In genomic region chrX:11953615-11954014, GRCh38 we compare ENCODE assay signal across 14 cellular contexts.
DNase-seq lines count a peak whose midpoint lies in the region; TF ChIP-seq lines count a peak whose summit lies in the region.
"Had no signal": no experiment of that assay in that cellular context is flagged by ENCODE, and none has a peak within 500 bp of the region (broad histone marks: within the 10 kb centered on the region; RNA-seq: fewer than 3 reads in every experiment).

No MANE protein-coding gene starts in this region.

- no peak overlapping the region for H3K4me3 Mint-ChIP-seq in activated CD4-positive, alpha-beta T cell treated with anti-CD3 and anti-CD28 coated beads, Interleukin-2, amount 10 ng/mL, durations not matched to agents 24 days and 14 days
- H3K4me3 Mint-ChIP-seq: CD14-positive monocyte; H9; natural killer cell treated with Interleukin-12 subunit alpha and Interleukin-12 subunit beta and Interleukin-15 and Interleukin-18, amount 100 ng/mL, for 72 hours had no signal

- DNase-seq in ACHN (peak; percentile 51), HS-5 (ENCODE audit: low read depth) (peak; percentile 73), astrocyte of the spinal cord (ENCODE audit: low read depth, low spot score) (peak; percentile 83), kidney epithelial cell (ENCODE audit: low read depth) (peak; percentile 92), mucosa of gallbladder (ENCODE audit: low spot score) (no peak), H4 (ENCODE audit: low spot score) (no peak)
- DNase-seq in activated CD4-positive, alpha-beta T cell treated with anti-CD3 and anti-CD28 coated beads, Interleukin-2, amount 10 ng/mL, durations not matched to agents 24 days and 14 days: no peak
- DNase-seq in NK-92 treated with Interleukin-12 subunit alpha and Interleukin-12 subunit beta, amount 100 ng/mL, for 24 hours (lab: John Stamatoyannopoulos, UW): no peak
- DNase-seq: activated naive CD4-positive, alpha-beta T cell; H9; SHP77; stimulated activated naive CD4-positive, alpha-beta T cell had no signal

- no peaks in the 10 kb centered on the region for H3K9me3 Mint-ChIP-seq in activated CD4-positive, alpha-beta T cell treated with anti-CD3 and anti-CD28 coated beads, Interleukin-2, amount 10 ng/mL, durations not matched to agents 24 days and 14 days

- no peaks in the 10 kb centered on the region for H3K27me3 Mint-ChIP-seq in activated CD4-positive, alpha-beta T cell treated with anti-CD3 and anti-CD28 coated beads, Interleukin-2, amount 10 ng/mL, durations not matched to agents 24 days and 14 days
- H3K27me3 Mint-ChIP-seq: natural killer cell treated with Interleukin-12 subunit alpha and Interleukin-12 subunit beta and Interleukin-15 and Interleukin-18, amount 100 ng/mL, for 72 hours had no signal

- no peaks in the 10 kb centered on the region for H3K36me3 ChIP-seq in kidney epithelial cell (ENCODE audit: control insufficient read depth, insufficient read depth, low read length)

- H3K4me1 Mint-ChIP-seq in activated CD4-positive, alpha-beta T cell treated with anti-CD3 and anti-CD28 coated beads, Interleukin-2, amount 10 ng/mL, durations not matched to agents 24 days and 14 days: no peaks in the 10 kb centered on the region
- H3K4me1 Mint-ChIP-seq: CD14-positive monocyte had no signal

- no peaks in the 10 kb centered on the region for H3K27me3 ChIP-seq in kidney epithelial cell (ENCODE audit: control insufficient read depth, insufficient read depth, low read length)

- intact Hi-C loops in activated CD4-positive, alpha-beta T cell treated with anti-CD3 and anti-CD28 coated beads, Interleukin-2, amount 10 ng/mL, durations not matched to agents 24 days and 14 days (cut with micrococcal nuclease): no loop called here

- H3K27ac Mint-ChIP-seq in activated CD4-positive, alpha-beta T cell treated with anti-CD3 and anti-CD28 coated beads, Interleukin-2, amount 10 ng/mL, durations not matched to agents 24 days and 14 days: no peak overlapping the region
- H3K27ac Mint-ChIP-seq: CD14-positive monocyte; H9; natural killer cell treated with Interleukin-12 subunit alpha and Interleukin-12 subunit beta and Interleukin-15 and Interleukin-18, amount 100 ng/mL, for 72 hours had no signal

- H3K36me3 Mint-ChIP-seq in activated CD4-positive, alpha-beta T cell treated with anti-CD3 and anti-CD28 coated beads, Interleukin-2, amount 10 ng/mL, durations not matched to agents 24 days and 14 days (ENCODE audit: low read depth): no peaks in the 10 kb centered on the region
- H3K36me3 Mint-ChIP-seq: CD14-positive monocyte; natural killer cell treated with Interleukin-12 subunit alpha and Interleukin-12 subunit beta and Interleukin-15 and Interleukin-18, amount 100 ng/mL, for 72 hours had no signal

- TF ChIP-seq CTCF in astrocyte of the spinal cord (IDR thresholded peaks at IDR 0.05; ENCODE audit: low read depth, low read length) (no peak), kidney epithelial cell (IDR thresholded peaks at IDR 0.05; ENCODE audit: insufficient read depth, low read length, poor library complexity, severe bottlenecking) (no peak)

- H3K4me3 ChIP-seq in astrocyte of the spinal cord (ENCODE audit: low read depth, low read length): no peak overlapping the region
- H3K4me3 ChIP-seq in kidney epithelial cell (ENCODE audit: low read depth, low read length): no peak overlapping the region

- in situ Hi-C loops in ACHN (cut with HindIII; ENCODE audit: low pct_ligation_motif_present, low pct_unique_long_range_greater_than_20kb, low sequenced_read_pairs): no loop called here
- in situ Hi-C loops in astrocyte of the spinal cord (cut with HindIII; ENCODE audit: low sequenced_read_pairs): no loop called here

Comparison
In these comparisons a context has a peak if more than half of its experiments do, and no peak if none do; other contexts are left out.
1. DNase-seq: peak in ACHN (single experiment), HS-5 (single experiment), astrocyte of the spinal cord (single experiment) and kidney epithelial cell (single experiment); none in activated CD4-positive, alpha-beta T cell treated with anti-CD3 and anti-CD28 coated beads, Interleukin-2, amount 10 ng/mL, durations not matched to agents 24 days and 14 days (single experiment), NK-92 treated with Interleukin-12 subunit alpha and Interleukin-12 subunit beta, amount 100 ng/mL, for 24 hours (single experiment), mucosa of gallbladder (single experiment) and H4 (single experiment).